Comparison of ENCODE assay signal across 8 cellular contexts in the genomic region with DNA sequence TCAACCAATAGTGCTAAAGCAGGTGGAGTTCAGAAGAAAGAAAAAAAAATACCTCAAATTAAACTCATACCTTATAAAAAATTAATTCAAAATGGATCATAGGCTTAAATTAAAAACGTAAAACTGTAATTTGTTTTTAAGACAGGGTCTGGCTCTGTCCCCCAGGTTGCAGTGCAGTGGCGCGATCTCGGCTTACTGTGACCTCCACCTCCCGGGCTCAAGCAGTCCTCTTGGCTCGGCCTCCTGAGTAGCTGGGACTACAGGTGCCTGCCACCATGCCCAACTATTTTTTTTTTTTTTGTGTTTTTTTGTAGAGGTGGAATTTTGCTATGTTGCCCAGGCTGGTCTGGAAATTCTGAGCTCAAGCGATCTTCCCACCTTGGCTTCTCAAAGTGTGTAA.
"Had no signal": no experiment of that assay in that cellular context is flagged by ENCODE, and none has a peak within 500 bp of the region (broad histone marks: within the 10 kb centered on the region; RNA-seq: fewer than 3 reads in every experiment).

No MANE protein-coding gene starts in this region.

- H3K36me3 Mint-ChIP-seq: stimulated activated effector memory CD8-positive, alpha-beta T cell treated with anti-CD3 and anti-CD28 coated beads, Interleukin-12 subunit alpha, Interleukin-12 subunit beta, amount 100 ng/mL, for 72 hours; stimulated activated memory B cell treated with anti-CD40 and anti-IgM and Interleukin-4, amounts not matched to agents 10 μg/mL and 1 μg/mL and 100 μg/mL, for 72 hours; stimulated activated naive B cell treated with anti-CD40 and anti-IgM and Interleukin-4, amounts not matched to agents 10 μg/mL and 1 μg/mL and 100 μg/mL, for 72 hours; type B pancreatic cell had no signal

- H3K4me1 Mint-ChIP-seq: stimulated activated effector memory CD8-positive, alpha-beta T cell treated with anti-CD3 and anti-CD28 coated beads, Interleukin-12 subunit alpha, Interleukin-12 subunit beta, amount 100 ng/mL, for 72 hours; stimulated activated memory B cell treated with anti-CD40 and anti-IgM and Interleukin-4, amounts not matched to agents 10 μg/mL and 1 μg/mL and 100 μg/mL, for 72 hours; stimulated activated naive B cell treated with anti-CD40 and anti-IgM and Interleukin-4, amounts not matched to agents 10 μg/mL and 1 μg/mL and 100 μg/mL, for 72 hours; stimulated activated naive CD8-positive, alpha-beta T cell treated with anti-CD3 and anti-CD28 coated beads, Interleukin-15, amount 100 ng/mL, for 72 hours had no signal

- H3K4me3 Mint-ChIP-seq: stimulated activated effector memory CD8-positive, alpha-beta T cell treated with anti-CD3 and anti-CD28 coated beads, Interleukin-12 subunit alpha, Interleukin-12 subunit beta, amount 100 ng/mL, for 72 hours; stimulated activated memory B cell treated with anti-CD40 and anti-IgM and Interleukin-4, amounts not matched to agents 10 μg/mL and 1 μg/mL and 100 μg/mL, for 72 hours; stimulated activated naive B cell treated with anti-CD40 and anti-IgM and Interleukin-4, amounts not matched to agents 10 μg/mL and 1 μg/mL and 100 μg/mL, for 72 hours; stimulated activated naive CD8-positive, alpha-beta T cell treated with anti-CD3 and anti-CD28 coated beads, Interleukin-15, amount 100 ng/mL, for 72 hours; stimulated activated naive CD8-positive, alpha-beta T cell treated with anti-CD3 and anti-CD28 coated beads, Interleukin-15, Interleukin-2, amounts not matched to agents 100 ng/mL and 50 ng/mL, for 24 hours; type B pancreatic cell had no signal

- H3K27me3 Mint-ChIP-seq: stimulated activated memory B cell treated with anti-CD40 and anti-IgM and Interleukin-4, amounts not matched to agents 10 μg/mL and 1 μg/mL and 100 μg/mL, for 72 hours; stimulated activated naive B cell treated with anti-CD40 and anti-IgM and Interleukin-4, amounts not matched to agents 10 μg/mL and 1 μg/mL and 100 μg/mL, for 72 hours; stimulated activated naive CD8-positive, alpha-beta T cell treated with anti-CD3 and anti-CD28 coated beads, Interleukin-15, amount 100 ng/mL, for 72 hours; stimulated activated naive CD8-positive, alpha-beta T cell treated with anti-CD3 and anti-CD28 coated beads, Interleukin-15, Interleukin-2, amounts not matched to agents 100 ng/mL and 50 ng/mL, for 24 hours; type B pancreatic cell had no signal

- H3K9me3 Mint-ChIP-seq: stimulated activated naive B cell treated with anti-CD40 and anti-IgM and Interleukin-4, amounts not matched to agents 10 μg/mL and 1 μg/mL and 100 μg/mL, for 72 hours; stimulated activated naive CD8-positive, alpha-beta T cell treated with anti-CD3 and anti-CD28 coated beads, Interleukin-15, amount 100 ng/mL, for 72 hours; stimulated activated naive CD8-positive, alpha-beta T cell treated with anti-CD3 and anti-CD28 coated beads, Interleukin-15, Interleukin-2, amounts not matched to agents 100 ng/mL and 50 ng/mL, for 24 hours; type B pancreatic cell had no signal

- H3K27ac Mint-ChIP-seq: stimulated activated effector memory CD8-positive, alpha-beta T cell treated with anti-CD3 and anti-CD28 coated beads, Interleukin-12 subunit alpha, Interleukin-12 subunit beta, amount 100 ng/mL, for 72 hours; stimulated activated memory B cell treated with anti-CD40 and anti-IgM and Interleukin-4, amounts not matched to agents 10 μg/mL and 1 μg/mL and 100 μg/mL, for 72 hours; stimulated activated naive B cell treated with anti-CD40 and anti-IgM and Interleukin-4, amounts not matched to agents 10 μg/mL and 1 μg/mL and 100 μg/mL, for 72 hours; stimulated activated naive CD8-positive, alpha-beta T cell treated with anti-CD3 and anti-CD28 coated beads, Interleukin-15, amount 100 ng/mL, for 72 hours; stimulated activated naive CD8-positive, alpha-beta T cell treated with anti-CD3 and anti-CD28 coated beads, Interleukin-15, Interleukin-2, amounts not matched to agents 100 ng/mL and 50 ng/mL, for 24 hours; type B pancreatic cell had no signal

- ATAC-seq: stimulated activated effector memory CD8-positive, alpha-beta T cell treated with anti-CD3 and anti-CD28 coated beads, Interleukin-12 subunit alpha, Interleukin-12 subunit beta, amount 100 ng/mL, for 72 hours; stimulated activated memory B cell treated with anti-CD40 and anti-IgM and Interleukin-4, amounts not matched to agents 10 μg/mL and 1 μg/mL and 100 μg/mL, for 72 hours; stimulated activated naive B cell treated with anti-CD40 and anti-IgM and Interleukin-4, amounts not matched to agents 10 μg/mL and 1 μg/mL and 100 μg/mL, for 72 hours; stimulated activated naive CD8-positive, alpha-beta T cell treated with anti-CD3 and anti-CD28 coated beads, Interleukin-15, amount 100 ng/mL, for 72 hours; stimulated activated naive CD8-positive, alpha-beta T cell treated with anti-CD3 and anti-CD28 coated beads, Interleukin-15, Interleukin-2, amounts not matched to agents 100 U/mL and 50 U/mL, for 24 hours; upper lobe of right lung had no signal
